25 cellular contexts compared by ENCODE assay signal in the genomic region with DNA sequence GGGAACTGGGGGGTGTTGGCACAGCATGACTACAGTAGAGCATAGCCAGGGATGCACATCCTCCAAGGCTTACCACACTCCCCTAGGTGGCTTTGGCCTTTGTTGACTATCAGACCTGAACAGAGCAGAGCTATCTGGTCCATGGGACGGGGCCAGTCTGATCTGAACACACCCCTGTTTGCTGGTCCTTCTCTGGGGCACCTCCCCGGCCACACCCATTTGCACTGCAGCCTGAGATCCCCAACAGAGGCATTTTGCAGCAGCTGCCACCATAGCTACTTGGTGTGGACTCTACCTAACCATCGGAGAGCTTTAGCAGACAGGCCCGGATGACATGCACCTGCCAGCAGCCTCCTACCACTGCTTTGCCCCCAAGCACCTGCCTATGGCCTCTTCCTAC.
"Had no signal": no experiment of that assay in that cellular context is flagged by ENCODE, and none has a peak within 500 bp of the region (broad histone marks: within the 10 kb centered on the region; RNA-seq: fewer than 3 reads in every experiment).

No MANE protein-coding gene starts in this region.

- H2AFZ ChIP-seq: parathyroid adenoma had no signal

- H3K36me3 ChIP-seq: ovary, right lobe of liver, sigmoid colon, stomach, thoracic aorta, thyroid gland, tibial nerve, upper lobe of left lung, uterus had no signal

- H3K79me2 ChIP-seq: parathyroid adenoma had no signal

- H3K4me3 ChIP-seq: ovary, psoas muscle, right lobe of liver, sigmoid colon, stomach, thoracic aorta, thyroid gland, tibial nerve, upper lobe of left lung, uterus had no signal

- H3K4me1 ChIP-seq: parathyroid adenoma, psoas muscle, right lobe of liver, sigmoid colon, stomach, thyroid gland, tibial nerve, upper lobe of left lung, uterus had no signal

- DNase-seq: naive thymus-derived CD8-positive, alpha-beta T cell; nephron progenitor cell; occipital lobe; ovary; psoas muscle; right lobe of liver; sigmoid colon; small intestine; stimulated activated CD4-positive, alpha-beta T cell treated with anti-CD3 and anti-CD28 coated beads, Interleukin-15, amount 100 ng/mL, for 24 hours; stimulated activated CD4-positive, alpha-beta T cell treated with anti-CD3 and anti-CD28 coated beads, Interleukin-2, amount 100 ng/mL, for 24 hours; stimulated activated CD4-positive, alpha-beta T cell treated with anti-CD3 and anti-CD28 coated beads, Interleukin-2, amount 100 ng/mL, for 48 hours; stimulated activated CD4-positive, alpha-beta T cell treated with anti-CD3 and anti-CD28 coated beads, Interleukin-4, amount 100 ng/mL, for 24 hours; stimulated activated naive B cell treated with anti-CD40 and anti-IgM and Interleukin-4, amounts not matched to agents 10 μg/mL and 1 μg/mL and 100 μg/mL, for 72 hours; stimulated activated naive CD4-positive, alpha-beta T cell treated with Interleukin-2 at 50 U/mL for 16 hours; stomach; thyroid gland; trophoblast cell; upper lobe of left lung; uterus had no signal

- H3K27me3 ChIP-seq: ovary, right lobe of liver, sigmoid colon, stomach, thyroid gland, tibial nerve, upper lobe of left lung, uterus had no signal

- H3K27ac ChIP-seq: ovary, parathyroid adenoma, psoas muscle, right lobe of liver, sigmoid colon, stomach, thoracic aorta, thyroid gland, tibial nerve, upper lobe of left lung, uterus had no signal

- H3K9me3 ChIP-seq: ovary, psoas muscle, right lobe of liver, sigmoid colon, stomach, thoracic aorta, thyroid gland, tibial nerve, upper lobe of left lung, uterus had no signal

- ATAC-seq: naive thymus-derived CD8-positive, alpha-beta T cell; natural killer cell treated with Interleukin-12 subunit alpha and Interleukin-12 subunit beta and Interleukin-15 and Interleukin-18, amount 100 ng/mL, for 72 hours; psoas muscle; right cardiac atrium; right lobe of liver; stimulated activated effector memory CD8-positive, alpha-beta T cell treated with anti-CD3 and anti-CD28 coated beads, Interleukin-12 subunit alpha, Interleukin-12 subunit beta, amount 100 ng/mL, for 72 hours; stimulated activated naive B cell treated with anti-CD40 and anti-IgM and Interleukin-4, amounts not matched to agents 10 μg/mL and 1 μg/mL and 100 μg/mL, for 72 hours had no signal
